Comparison of ENCODE assay signal across 9 cellular contexts in the genomic region with DNA sequence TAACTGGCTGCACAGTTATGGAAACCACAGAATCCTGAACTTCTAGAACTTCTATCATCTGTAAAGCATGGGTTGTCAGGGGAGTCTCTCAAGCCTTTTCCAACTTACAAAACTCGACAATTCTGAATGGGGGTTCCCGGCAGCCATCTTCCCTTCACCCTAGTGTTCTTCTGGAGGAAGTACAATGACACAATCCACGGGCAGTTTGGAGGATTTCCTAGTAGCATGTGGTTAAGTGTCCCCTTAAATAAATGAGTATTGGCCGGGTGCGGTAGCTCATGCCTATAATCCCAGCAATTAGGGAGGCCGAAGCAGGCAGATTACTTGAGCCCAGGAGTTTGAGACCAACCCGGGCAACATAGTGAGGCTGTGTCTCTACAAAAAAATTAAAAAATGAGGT. TPM values are rescaled to one million over a fixed set of nuclear protein-coding genes. Genes with fewer than 3 reads are reported as not detected.
DNase-seq lines count a peak whose midpoint lies in the region; ATAC-seq and TF ChIP-seq lines count a peak whose summit lies in the region.
"Had no signal": no experiment of that assay in that cellular context is flagged by ENCODE, and none has a peak within 500 bp of the region (broad histone marks: within the 10 kb centered on the region; RNA-seq: fewer than 3 reads in every experiment).

No MANE protein-coding gene starts in this region.

- TF ChIP-seq EP300 in neural cell (conservative IDR thresholded peaks at IDR 0.05; ENCODE audit: poor library complexity, severe bottlenecking) = no peak

- intact Hi-C loops in heart right ventricle (cut with DNase I) = no loop called here
- intact Hi-C loops in MCF 10A (cut with micrococcal nuclease) = no loop called here

- H3K27ac ChIP-seq in neural cell (ENCODE audit: low read length) (no peak overlapping the region), heart right ventricle (peak overlapping the region in 3 of 10 donors; percentile 4 to 98 (median 56))

- no peak for ATAC-seq in HG03095 (IDR thresholded peaks at IDR 0.05; ENCODE audit: unreplicated experiment)
- no peak for ATAC-seq in heart right ventricle

- H3K36me3 ChIP-seq in neural cell (ENCODE audit: insufficient read depth, low read length) (no peaks in the 10 kb centered on the region), heart right ventricle (no peaks in the 10 kb centered on the region)

- H2AFZ ChIP-seq in neural cell (ENCODE audit: low read depth, low read length) = no peak overlapping the region

- peaks cover 3% of the 10 kb centered on the region for H4K20me1 ChIP-seq in neural cell (ENCODE audit: insufficient read depth)

- H3K9me2 ChIP-seq in neural cell (ENCODE audit: insufficient read depth, low read length) = no peaks in the 10 kb centered on the region

- CTCF ChIA-PET in MCF 10A (lab: Yijun Ruan, JAX) = interaction anchor here (0.6 to 1.4 kb wide), 4 partner anchors 110 to 1618 kb away, joined by 3 to 4 read pairs (median 3); no protein-coding TSS in a partner anchor

- peak overlapping the region; percentile 79 to 97 (median 88) for H3K4me3 Mint-ChIP-seq in IgD-negative memory B cell
- peak overlapping the region; percentile 100 for H3K4me3 Mint-ChIP-seq in activated naive CD8-positive, alpha-beta T cell
- no peak overlapping the region for H3K4me3 Mint-ChIP-seq in MCF 10A (ENCODE audit: unreplicated experiment)

- BruUV-seq in MCF 10A (replicated peaks; lab: Mats Ljungman, UMichigan) = no TSS peak

- peaks cover 4 to 51% (median 20%) of the 10 kb centered on the region in 9 donors for H3K4me1 ChIP-seq in heart right ventricle

- DNase-seq in GF-D8 (lab: John Stamatoyannopoulos, UW) = peak; percentile 47
- DNase-seq in heart right ventricle = no peak
- DNase-seq in NCI-H345 treated with DMSO at 0.1 percent for 48 hours (lab: John Stamatoyannopoulos, UW; ENCODE audit: unreplicated experiment) = no peak
- no peak for DNase-seq in MCF 10A (ENCODE audit: unreplicated experiment)
- DNase-seq: NCI-H2029 had no signal

- H3K27ac Mint-ChIP-seq in IgD-negative memory B cell (peak overlapping the region; percentile 88 to 94 (median 91)), MCF 10A (ENCODE audit: low read depth, unreplicated experiment) (no peak overlapping the region)
- H3K27ac Mint-ChIP-seq in activated naive CD8-positive, alpha-beta T cell = peak overlapping the region; percentile 52

- H3K9me3 Mint-ChIP-seq in IgD-negative memory B cell (no peaks in the 10 kb centered on the region), MCF 10A (ENCODE audit: unreplicated experiment) (no peaks in the 10 kb centered on the region)
- no peaks in the 10 kb centered on the region for H3K9me3 Mint-ChIP-seq in activated naive CD8-positive, alpha-beta T cell (ENCODE audit: low read depth)

- H3K79me2 ChIP-seq in neural cell (replicated peaks; ENCODE audit: insufficient read depth, low read length) = no peaks in the 10 kb centered on the region

- H3K9ac ChIP-seq in neural cell (ENCODE audit: low read length) = no peak overlapping the region

- H3K27me3 ChIP-seq in neural cell (ENCODE audit: insufficient read depth, low read depth, low read length) (peaks cover 4% of the 10 kb centered on the region), heart right ventricle (peaks cover 0 to 20% (median 10%) of the 10 kb centered on the region in 7 donors)

- peak overlapping the region; percentile 82 for H3K4me3 ChIP-seq in neural cell (ENCODE audit: low read length)
- peak overlapping the region in 1 of 10 donors; percentile 78 for H3K4me3 ChIP-seq in heart right ventricle

- peaks cover 30 to 33% (median 33%) of the 10 kb centered on the region in 3 donors for H3K4me1 Mint-ChIP-seq in IgD-negative memory B cell
- peaks cover 44% of the 10 kb centered on the region for H3K4me1 Mint-ChIP-seq in activated naive CD8-positive, alpha-beta T cell (ENCODE audit: low read depth)
- H3K4me1 Mint-ChIP-seq in MCF 10A (ENCODE audit: insufficient read depth, unreplicated experiment) = no peaks in the 10 kb centered on the region

- H3K36me3 Mint-ChIP-seq in IgD-negative memory B cell (no peaks in the 10 kb centered on the region), MCF 10A (ENCODE audit: insufficient read depth, unreplicated experiment) (no peaks in the 10 kb centered on the region)
- H3K36me3 Mint-ChIP-seq in activated naive CD8-positive, alpha-beta T cell = no peaks in the 10 kb centered on the region

- H3K9me3 ChIP-seq in neural cell (ENCODE audit: low read length) = no peaks in the 10 kb centered on the region
- H3K9me3 ChIP-seq in heart right ventricle = no peaks in the 10 kb centered on the region

- TF ChIP-seq CTCF in neural cell (IDR thresholded peaks at IDR 0.05; ENCODE audit: poor library complexity, severe bottlenecking) (no peak), heart right ventricle (IDR thresholded peaks at IDR 0.05) (peak in 1 of 9 donors; percentile 14), MCF 10A (IDR thresholded peaks at IDR 0.05; ENCODE audit: unreplicated experiment) (no peak)

- POLR2A ChIA-PET in MCF 10A (lab: Yijun Ruan, JAX) = no interaction called here

- WGBS in heart right ventricle, 2 donors = 87 to 89% methylated on average over 7 of the region's 7 CpGs

- H3K27me3 Mint-ChIP-seq in IgD-negative memory B cell (no peaks in the 10 kb centered on the region), MCF 10A (ENCODE audit: insufficient read depth, unreplicated experiment) (no peaks in the 10 kb centered on the region)
- no peaks in the 10 kb centered on the region for H3K27me3 Mint-ChIP-seq in activated naive CD8-positive, alpha-beta T cell

- H3F3A ChIP-seq in neural cell (ENCODE audit: insufficient read depth, low read length, poor library complexity, severe bottlenecking) = no peaks in the 10 kb centered on the region

- TF ChIP-seq RAD21 in neural cell (conservative IDR thresholded peaks at IDR 0.05) = no peak

- H3K4me2 ChIP-seq in neural cell (ENCODE audit: low read length) = no peak overlapping the region

TF ChIP-seq in neural cell, 6 proteins besides CTCF, POLR2A, EP300 and RAD21:
- TF ChIP-seq SMC3 (conservative IDR thresholded peaks at IDR 0.05; ENCODE audit: poor library complexity) = no peak
- no peak for TF ChIP-seq POLR2AphosphoS5 (IDR thresholded peaks at IDR 0.05)
- TF ChIP-seq MXI1 (conservative IDR thresholded peaks at IDR 0.05; ENCODE audit: poor library complexity, severe bottlenecking) = no peak
- TF ChIP-seq TAF1 (IDR thresholded peaks at IDR 0.05; ENCODE audit: low read depth) = no peak
- no peak for TF ChIP-seq EZH2 (IDR thresholded peaks at IDR 0.05; ENCODE audit: borderline replicate concordance, insufficient read depth, low read length, poor library complexity, severe bottlenecking)
TF ChIP-seq in neural cell: peak in this region for 0.

RNA-seq across cellular contexts. Expression of gene SLC16A6, which starts 2.1 kb away (rescaled TPM):
- 0.33 TPM for polyA plus RNA-seq in IgD-negative memory B cell
- polyA plus RNA-seq in neural cell = 15.6 and 17.6 TPM in 2 replicates
- 42.4 and 44.6 TPM in 2 replicates for polyA minus RNA-seq in neural cell
- 1 to 10 TPM in 2 of 10 donors, under 1 TPM in 7, not detected in 1; 0.16 to 1.9 (median 0.59) TPM for total RNA-seq in heart right ventricle
- under 1 TPM; 0.14 to 0.80 TPM for polyA plus RNA-seq in heart right ventricle
- total RNA-seq in MCF 10A (2022) = 1.4 and 1.6 TPM in 2 replicates

RNA-seq across cellular contexts. Expression of gene ARSG, which starts 2.5 kb away (rescaled TPM):
- 10.6 TPM for polyA plus RNA-seq in IgD-negative memory B cell
- 11.3 and 16.9 TPM in 2 replicates for polyA plus RNA-seq in neural cell
- 31.9 and 56.6 TPM in 2 replicates for polyA minus RNA-seq in neural cell
- total RNA-seq in heart right ventricle = 1 to 10 TPM; 2.5 to 6.2 (median 3.5) TPM
- polyA plus RNA-seq in heart right ventricle = 1 to 10 TPM in 1 of 2 donors, under 1 TPM in 1; 0.95 to 3.5 TPM
- 5.0 and 5.9 TPM in 2 replicates for total RNA-seq in MCF 10A (2022)

RNA-seq across cellular contexts. Expression of gene AMZ2, which starts 41.0 kb away (rescaled TPM):
- 80.0 TPM for polyA plus RNA-seq in IgD-negative memory B cell
- 131 and 158 TPM in 2 replicates for polyA plus RNA-seq in neural cell
- 71.5 and 80.3 TPM in 2 replicates for polyA minus RNA-seq in neural cell
- 100 to 1,000 TPM in 8 of 10 donors, 10 to 100 TPM in 2; 70.7 to 140 (median 111) TPM for total RNA-seq in heart right ventricle
- 10 to 100 TPM; 41.6 to 77.4 TPM for polyA plus RNA-seq in heart right ventricle
- total RNA-seq in MCF 10A (2022) = 127 and 147 TPM in 2 replicates
